ENCODE assay signal across 1 cellular context in the genomic region with DNA sequence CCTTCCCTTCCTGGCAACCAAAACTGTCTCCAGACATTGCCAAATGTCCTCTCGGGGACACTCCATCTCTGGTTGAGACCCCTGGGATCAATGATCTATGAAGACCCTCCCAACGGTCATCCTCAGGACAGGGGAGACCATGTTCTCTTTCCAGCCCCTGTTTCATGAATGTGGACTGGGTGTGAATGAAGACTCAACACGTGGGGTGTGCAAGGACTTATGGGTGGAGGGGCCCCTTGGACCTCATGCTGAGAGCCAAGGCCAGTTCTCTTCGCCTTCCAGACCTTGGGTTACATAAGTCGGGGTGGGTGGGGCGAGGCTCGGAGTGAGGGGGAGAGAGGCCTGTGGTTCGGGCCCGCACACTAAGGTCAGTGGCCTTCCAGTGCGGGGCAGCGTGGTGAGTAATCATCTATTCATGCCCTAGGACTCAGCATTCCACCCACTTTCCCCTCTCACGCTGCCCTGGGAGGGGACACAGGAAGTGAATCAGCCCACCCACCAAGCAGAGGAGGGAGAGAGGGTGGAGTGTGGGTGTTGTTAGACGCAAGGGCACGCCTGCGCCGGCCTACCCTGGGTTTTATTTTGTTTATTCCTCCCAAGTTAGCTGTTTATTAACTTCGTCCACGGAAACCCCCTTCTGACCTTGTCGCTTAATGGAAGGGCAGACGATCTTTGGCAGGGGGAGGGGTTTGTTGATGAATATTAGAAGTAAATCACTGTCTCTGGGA.
TF ChIP-seq lines count a peak whose summit lies in the region.

No MANE protein-coding gene starts in this region.

TF ChIP-seq in HepG2, 621 proteins besides CTCF, POLR2A, EP300 and RAD21 (continued from another document):
- TF ChIP-seq NR2F6 (IDR thresholded peaks at IDR 0.05) = no peak
- TF ChIP-seq NR2F6 (CRISPR knock-in tag; IDR thresholded peaks at IDR 0.05) = peak; percentile 60
- TF ChIP-seq MAX (IDR thresholded peaks at IDR 0.05) = peak; percentile 54; the same call in 1 of the 2 replicates
- peak; percentile 24; the same call in 1 of the 2 replicates for TF ChIP-seq ADNP (CRISPR knock-in tag; IDR thresholded peaks at IDR 0.05)
- TF ChIP-seq GABPB1 (CRISPR knock-in tag; IDR thresholded peaks at IDR 0.05) = peak; percentile 70
- TF ChIP-seq FOSL1 (CRISPR knock-in tag; IDR thresholded peaks at IDR 0.05; ENCODE audit: borderline replicate concordance) = no peak
- TF ChIP-seq ZNF644 (CRISPR knock-in tag; IDR thresholded peaks at IDR 0.05; ENCODE audit: low read depth) = peak; percentile 31; the same call in 1 of the 2 replicates
- TF ChIP-seq MATR3 (CRISPR knock-in tag; IDR thresholded peaks at IDR 0.05) = no peak
- peak; percentile 56 for TF ChIP-seq SP5 (CRISPR knock-in tag; IDR thresholded peaks at IDR 0.05; ENCODE audit: borderline replicate concordance, low read depth)
- TF ChIP-seq GABPA (IDR thresholded peaks at IDR 0.05; ENCODE audit: low read depth, low read length) = no peak
- TF ChIP-seq GABPA (CRISPR knock-in tag; IDR thresholded peaks at IDR 0.05; ENCODE audit: low read depth) = peak; percentile 70
TF ChIP-seq in HepG2: peak in this region for 48.
